9 cellular contexts compared by ENCODE assay signal in the genomic region with DNA sequence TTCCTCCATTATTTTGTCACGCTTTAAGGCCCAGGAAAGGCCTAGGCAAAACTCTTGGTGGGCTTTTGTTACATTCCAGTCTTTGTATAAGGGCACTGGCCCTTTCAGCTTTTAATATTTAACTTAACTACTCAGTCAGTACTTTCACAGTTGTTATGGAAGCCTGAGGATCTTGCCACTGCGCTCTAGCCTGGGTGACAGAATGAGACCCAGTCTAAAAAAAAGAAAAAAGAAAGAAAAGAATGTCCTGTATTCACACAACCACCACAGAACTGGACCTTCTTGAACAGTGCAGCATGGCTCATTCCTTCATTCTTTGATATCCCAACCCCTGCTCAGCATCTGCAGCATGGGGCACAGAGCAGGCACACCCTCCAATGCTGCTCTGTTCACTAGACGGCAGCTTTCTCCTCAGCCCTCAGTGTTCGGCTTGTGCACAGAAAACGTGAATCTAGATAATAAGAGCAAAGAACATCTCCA. TPM values are rescaled to one million over a fixed set of nuclear protein-coding genes. Genes with fewer than 3 reads are reported as not detected.
DNase-seq lines count a peak whose midpoint lies in the region; ATAC-seq, FAIRE-seq and TF ChIP-seq lines count a peak whose summit lies in the region.
"Had no signal": no experiment of that assay in that cellular context is flagged by ENCODE, and none has a peak within 500 bp of the region (broad histone marks: within the 10 kb centered on the region; RNA-seq: fewer than 3 reads in every experiment).

No MANE protein-coding gene starts in this region.

- no peaks in the 10 kb centered on the region for H3K9me3 Mint-ChIP-seq in progenitor cell of endocrine pancreas (ENCODE audit: low read depth)
- H3K9me3 Mint-ChIP-seq: activated naive CD4-positive, alpha-beta T cell treated with anti-CD3 and anti-CD28 coated beads, Interleukin-2, amount 10 ng/mL, durations not matched to agents 7 days and 5 days had no signal

- peak overlapping the region; percentile 97 for H3K27ac Mint-ChIP-seq in progenitor cell of endocrine pancreas
- H3K27ac Mint-ChIP-seq: activated naive CD4-positive, alpha-beta T cell treated with anti-CD3 and anti-CD28 coated beads, Interleukin-2, amount 10 ng/mL, durations not matched to agents 7 days and 5 days had no signal

- FAIRE-seq in urothelium cell line (lab: Jason Lieb, UNC) = no peak

- H3K27ac ChIP-seq in dorsolateral prefrontal cortex = peak overlapping the region; percentile 80 to 100 (median 99)

- H3K4me1 Mint-ChIP-seq in progenitor cell of endocrine pancreas (ENCODE audit: low read depth) = peaks cover 66% of the 10 kb centered on the region
- H3K4me1 Mint-ChIP-seq: activated naive CD4-positive, alpha-beta T cell treated with anti-CD3 and anti-CD28 coated beads, Interleukin-2, amount 10 ng/mL, durations not matched to agents 7 days and 5 days had no signal

- H3K4me3 Mint-ChIP-seq in progenitor cell of endocrine pancreas (ENCODE audit: low read depth) = peak overlapping the region; percentile 20
- H3K4me3 Mint-ChIP-seq: activated naive CD4-positive, alpha-beta T cell treated with anti-CD3 and anti-CD28 coated beads, Interleukin-2, amount 10 ng/mL, durations not matched to agents 7 days and 5 days had no signal

- peaks cover 3% of the 10 kb centered on the region for H3K36me3 Mint-ChIP-seq in progenitor cell of endocrine pancreas (ENCODE audit: insufficient read depth)
- H3K36me3 Mint-ChIP-seq: activated naive CD4-positive, alpha-beta T cell treated with anti-CD3 and anti-CD28 coated beads, Interleukin-2, amount 10 ng/mL, durations not matched to agents 7 days and 5 days had no signal

- TF ChIP-seq CTCF in dorsolateral prefrontal cortex (IDR thresholded peaks at IDR 0.05 in 54 of 56, conservative IDR thresholded peaks at IDR 0.05 in 2 of 56; ENCODE audit: low read depth in 1 of 56, partially characterized antibody in 56 of 56) = peak in 1 of 56 donors; percentile 2
- no peak for TF ChIP-seq CTCF in progenitor cell of endocrine pancreas (IDR thresholded peaks at IDR 0.05; ENCODE audit: unreplicated experiment)

- intact Hi-C loops in dorsolateral prefrontal cortex (cut with DNase I) = loop anchor here in 1 of 2 donors (5.0 kb wide), 1 partner anchor 37 kb away; no protein-coding TSS in a partner anchor

- ATAC-seq in GM18873 (IDR thresholded peaks at IDR 0.05; ENCODE audit: low FRiP score, unreplicated experiment) (peak; percentile 5), HG03175 (IDR thresholded peaks at IDR 0.05; ENCODE audit: unreplicated experiment) (peak; percentile 7), HG03520 (IDR thresholded peaks at IDR 0.05; ENCODE audit: unreplicated experiment) (no peak), HG02981 (IDR thresholded peaks at IDR 0.05; ENCODE audit: unreplicated experiment) (no peak)

- no peaks in the 10 kb centered on the region for H3K27me3 ChIP-seq in dorsolateral prefrontal cortex

- peak overlapping the region in 35 of 59 donors; percentile 5 to 62 (median 40) for H3K4me3 ChIP-seq in dorsolateral prefrontal cortex

- H3K27me3 Mint-ChIP-seq in progenitor cell of endocrine pancreas = no peaks in the 10 kb centered on the region

- no peak for DNase-seq in dorsolateral prefrontal cortex
- no peak for DNase-seq in progenitor cell of endocrine pancreas (ENCODE audit: low spot score, unreplicated experiment)
- DNase-seq in urothelium cell line (ENCODE audit: low spot score) = no peak
- no peak for DNase-seq in NCI-H1105 (lab: John Stamatoyannopoulos, UW)
- DNase-seq: activated naive CD4-positive, alpha-beta T cell treated with anti-CD3 and anti-CD28 coated beads, Interleukin-2, amount 10 ng/mL, durations not matched to agents 7 days and 5 days had no signal

RNA-seq across cellular contexts. Expression of gene EPCAM, which starts 59.6 kb away (rescaled TPM):
- 10 to 100 TPM in 2 of 120 experiments, 1 to 10 TPM in 104, under 1 TPM in 10, not detected in 4; 0.62 to 11.2 (median 1.9) TPM for total RNA-seq in dorsolateral prefrontal cortex
- 393 and 397 TPM in 2 replicates for total RNA-seq in progenitor cell of endocrine pancreas

Comparison
In these comparisons a context has a peak if more than half of its experiments do, and no peak if none do; other contexts are left out.
1. ATAC-seq: peak in GM18873 (single experiment) and HG03175 (single experiment); none in HG03520 (single experiment) and HG02981 (single experiment).
2. RNA of gene EPCAM, which starts 59.6 kb away (total RNA-seq): 393 to 397 TPM in progenitor cell of endocrine pancreas; 0.62 to 11.2 TPM in dorsolateral prefrontal cortex; every median in the first group is over 10 times any median in the second.